In genomic region chrX:19040373-19040772, GRCh38 we compare ENCODE assay signal across 13 cellular contexts. TPM values are rescaled to one million over a fixed set of nuclear protein-coding genes. Genes with fewer than 3 reads are reported as not detected.
A peak's percentile ranks its signal among the peaks of the same experiment; 100 is the strongest.
DNase-seq lines count a peak whose midpoint lies in the region; ATAC-seq and TF ChIP-seq lines count a peak whose summit lies in the region.
"Had no signal": no experiment of that assay in that cellular context is flagged by ENCODE, and none has a peak within 500 bp of the region (broad histone marks: within the 10 kb centered on the region; RNA-seq: fewer than 3 reads in every experiment).

No MANE protein-coding gene starts in this region.

- H3K27ac Mint-ChIP-seq in activated CD8-positive, alpha-beta T cell treated with anti-CD3 and anti-CD28 coated beads for 36 hours, result no peak overlapping the region
- H3K27ac Mint-ChIP-seq in activated CD8-positive, alpha-beta T cell treated with anti-CD3 and anti-CD28 coated beads, Interleukin-2, amount 10 ng/mL, durations not matched to agents 7 days and 5 days, result no peak overlapping the region

- intact Hi-C loops in activated CD8-positive, alpha-beta T cell treated with anti-CD3 and anti-CD28 coated beads for 36 hours (cut with micrococcal nuclease), result no loop called here

- no peak for DNase-seq in activated CD8-positive, alpha-beta T cell treated with anti-CD3 and anti-CD28 coated beads for 36 hours
- DNase-seq in activated CD8-positive, alpha-beta T cell treated with anti-CD3 and anti-CD28 coated beads, Interleukin-2, amount 10 ng/mL, durations not matched to agents 7 days and 5 days, result no peak
- DNase-seq in OCI-M1 (lab: John Stamatoyannopoulos, UW) (peak; percentile 3), fibroblast of mammary gland (ENCODE audit: low read depth) (peak; percentile 4), smooth muscle cell (lab: John Stamatoyannopoulos, UW; ENCODE audit: unreplicated experiment) (no peak), T1000 (lab: John Stamatoyannopoulos, UW) (no peak), iPS-NIHi11 (ENCODE audit: low spot score) (no peak)
- DNase-seq: gastrocnemius medialis, mesendoderm, T-helper 1 cell had no signal

- POLR2A ChIA-PET in activated CD8-positive, alpha-beta T cell treated with anti-CD3 and anti-CD28 coated beads for 36 hours (lab: Charles Lee), result no interaction called here
- POLR2A ChIA-PET in activated CD8-positive, alpha-beta T cell treated with anti-CD3 and anti-CD28 coated beads, Interleukin-2, amount 10 ng/mL, durations not matched to agents 7 days and 5 days (lab: Charles Lee), result no interaction called here

- peak; percentile 40 for TF ChIP-seq CTCF in activated CD8-positive, alpha-beta T cell treated with anti-CD3 and anti-CD28 coated beads for 36 hours (IDR thresholded peaks at IDR 0.05)
- TF ChIP-seq CTCF in fibroblast of mammary gland (conservative IDR thresholded peaks at IDR 0.05; ENCODE audit: control insufficient read depth, insufficient read depth, low read depth, low read length) (peak; percentile 31), smooth muscle cell (IDR thresholded peaks at IDR 0.05; ENCODE audit: borderline replicate concordance, insufficient read depth, poor library complexity, severe bottlenecking) (peak; percentile 41)

- no peaks in the 10 kb centered on the region for H3K79me2 ChIP-seq in smooth muscle cell (ENCODE audit: low read depth)

- H3K27me3 Mint-ChIP-seq in activated CD8-positive, alpha-beta T cell treated with anti-CD3 and anti-CD28 coated beads for 36 hours, result no peaks in the 10 kb centered on the region
- peaks cover 3% of the 10 kb centered on the region for H3K27me3 Mint-ChIP-seq in activated CD8-positive, alpha-beta T cell treated with anti-CD3 and anti-CD28 coated beads, Interleukin-2, amount 10 ng/mL, durations not matched to agents 7 days and 5 days (ENCODE audit: low read depth)

- no peaks in the 10 kb centered on the region for H3F3A ChIP-seq in smooth muscle cell (ENCODE audit: low read depth)

- H3K9me3 Mint-ChIP-seq in activated CD8-positive, alpha-beta T cell treated with anti-CD3 and anti-CD28 coated beads for 36 hours, result no peaks in the 10 kb centered on the region
- no peaks in the 10 kb centered on the region for H3K9me3 Mint-ChIP-seq in activated CD8-positive, alpha-beta T cell treated with anti-CD3 and anti-CD28 coated beads, Interleukin-2, amount 10 ng/mL, durations not matched to agents 7 days and 5 days (ENCODE audit: insufficient read depth)

- CTCF ChIA-PET in activated CD8-positive, alpha-beta T cell treated with anti-CD3 and anti-CD28 coated beads for 36 hours (lab: Charles Lee), result interaction anchor here (0.7 to 2.8 kb wide), 3 partner anchors 10 to 293 kb away, joined by 3 to 20 read pairs (median 6); no protein-coding TSS in a partner anchor
- CTCF ChIA-PET in activated CD8-positive, alpha-beta T cell treated with anti-CD3 and anti-CD28 coated beads, Interleukin-2, amount 10 ng/mL, durations not matched to agents 7 days and 5 days (lab: Charles Lee), result interaction anchor here (1.1 to 1.2 kb wide), 3 partner anchors 11 to 332 kb away, joined by 3 read pairs; no protein-coding TSS in a partner anchor

- H3K27me3 ChIP-seq in smooth muscle cell (ENCODE audit: low read depth), result no peaks in the 10 kb centered on the region
- H3K27me3 ChIP-seq: gastrocnemius medialis had no signal

- H3K4me3 Mint-ChIP-seq in activated CD8-positive, alpha-beta T cell treated with anti-CD3 and anti-CD28 coated beads for 36 hours, result no peak overlapping the region
- H3K4me3 Mint-ChIP-seq in activated CD8-positive, alpha-beta T cell treated with anti-CD3 and anti-CD28 coated beads, Interleukin-2, amount 10 ng/mL, durations not matched to agents 7 days and 5 days, result no peak overlapping the region

- H3K9ac ChIP-seq in smooth muscle cell (ENCODE audit: low read depth), result no peak overlapping the region
- H3K9ac ChIP-seq: BLaER1 treated with 17β-estradiol and CSF1 and Interleukin-3, amounts not matched to agents 10 nM and 100 nM had no signal

- WGBS in smooth muscle cell (ENCODE audit: low lambda C conversion rate), result 35% methylated on average over 3 of the region's 3 CpGs

- no peaks in the 10 kb centered on the region for H3K36me3 Mint-ChIP-seq in activated CD8-positive, alpha-beta T cell treated with anti-CD3 and anti-CD28 coated beads for 36 hours (ENCODE audit: low read depth)
- no peaks in the 10 kb centered on the region for H3K36me3 Mint-ChIP-seq in activated CD8-positive, alpha-beta T cell treated with anti-CD3 and anti-CD28 coated beads, Interleukin-2, amount 10 ng/mL, durations not matched to agents 7 days and 5 days (ENCODE audit: low read depth)

- no peak overlapping the region for H3K4me2 ChIP-seq in smooth muscle cell
- H3K4me2 ChIP-seq: BLaER1 treated with 17β-estradiol and CSF1 and Interleukin-3, amounts not matched to agents 10 nM and 100 nM had no signal

- no peaks in the 10 kb centered on the region for H3K9me3 ChIP-seq in smooth muscle cell (replicated peaks; ENCODE audit: low read depth)
- H3K9me3 ChIP-seq: BLaER1 treated with 17β-estradiol and CSF1 and Interleukin-3, amounts not matched to agents 10 nM and 100 nM; gastrocnemius medialis had no signal

- no peaks in the 10 kb centered on the region for H3K4me1 Mint-ChIP-seq in activated CD8-positive, alpha-beta T cell treated with anti-CD3 and anti-CD28 coated beads for 36 hours (ENCODE audit: low read depth)
- H3K4me1 Mint-ChIP-seq in activated CD8-positive, alpha-beta T cell treated with anti-CD3 and anti-CD28 coated beads, Interleukin-2, amount 10 ng/mL, durations not matched to agents 7 days and 5 days (ENCODE audit: low read depth), result no peaks in the 10 kb centered on the region

- H2AFZ ChIP-seq in smooth muscle cell (ENCODE audit: low read depth), result no peak overlapping the region

- H3K4me3 ChIP-seq in fibroblast of mammary gland (ENCODE audit: control insufficient read depth, low read depth, low read length) (no peak overlapping the region), smooth muscle cell (no peak overlapping the region)
- H3K4me3 ChIP-seq: BLaER1 treated with 17β-estradiol and CSF1 and Interleukin-3, amounts not matched to agents 10 nM and 100 nM; gastrocnemius medialis; skin epidermis had no signal

- H3K4me1 ChIP-seq in smooth muscle cell (ENCODE audit: low read depth), result no peaks in the 10 kb centered on the region
- H3K4me1 ChIP-seq: BLaER1 treated with 17β-estradiol and CSF1 and Interleukin-3, amounts not matched to agents 10 nM and 100 nM; gastrocnemius medialis had no signal

- H4K20me1 ChIP-seq in smooth muscle cell (ENCODE audit: low read depth), result no peaks in the 10 kb centered on the region
- H4K20me1 ChIP-seq: BLaER1 treated with 17β-estradiol and CSF1 and Interleukin-3, amounts not matched to agents 10 nM and 100 nM had no signal

- H3K27ac ChIP-seq in smooth muscle cell (ENCODE audit: low read depth), result no peak overlapping the region
- H3K27ac ChIP-seq: BLaER1 treated with 17β-estradiol and CSF1 and Interleukin-3, amounts not matched to agents 10 nM and 100 nM; gastrocnemius medialis; skin epidermis had no signal

- ATAC-seq in activated CD8-positive, alpha-beta T cell treated with anti-CD3 and anti-CD28 coated beads for 36 hours, result no peak
- no peak for ATAC-seq in activated CD8-positive, alpha-beta T cell treated with anti-CD3 and anti-CD28 coated beads, Interleukin-2, amount 10 ng/mL, durations not matched to agents 7 days and 5 days
- no peak for ATAC-seq in HG02840 (IDR thresholded peaks at IDR 0.05; ENCODE audit: low FRiP score, unreplicated experiment)
- ATAC-seq: gastrocnemius medialis had no signal

- H3K36me3 ChIP-seq in smooth muscle cell (ENCODE audit: low read depth), result no peaks in the 10 kb centered on the region
- H3K36me3 ChIP-seq: BLaER1 treated with 17β-estradiol and CSF1 and Interleukin-3, amounts not matched to agents 10 nM and 100 nM; gastrocnemius medialis had no signal

RNA-seq across cellular contexts. Expression of gene PHKA2, which starts 56.5 kb away (rescaled TPM):
- 10 to 100 TPM; 23.3 to 26.1 TPM for total RNA-seq in activated CD8-positive, alpha-beta T cell treated with anti-CD3 and anti-CD28 coated beads for 36 hours
- 10 to 100 TPM; 21.7 to 23.6 TPM for total RNA-seq in activated CD8-positive, alpha-beta T cell treated with anti-CD3 and anti-CD28 coated beads, Interleukin-2, amount 10 ng/mL, durations not matched to agents 7 days and 5 days
- 4.6 and 22.7 TPM in 2 replicates for total RNA-seq in smooth muscle cell
- polyA plus RNA-seq in smooth muscle cell, result 7.3 and 8.2 TPM in 2 replicates

Comparison
In these comparisons a context has a peak if more than half of its experiments do, and no peak if none do; other contexts are left out.
1. DNase-seq: peak in OCI-M1 (single experiment) and fibroblast of mammary gland (single experiment); none in activated CD8-positive, alpha-beta T cell treated with anti-CD3 and anti-CD28 coated beads for 36 hours (single experiment), activated CD8-positive, alpha-beta T cell treated with anti-CD3 and anti-CD28 coated beads, Interleukin-2, amount 10 ng/mL, durations not matched to agents 7 days and 5 days (single experiment), smooth muscle cell (single experiment), T1000 (single experiment) and iPS-NIHi11 (single experiment).
2. Peak in every context shown above with its lines, with median percentiles within 50 percentile points of each other: CTCF ChIP-seq.